Comparison of ENCODE assay signal across 12 cellular contexts in genomic region chr16:75247249-75247648, GRCh38. TPM values are rescaled to one million over a fixed set of nuclear protein-coding genes. Genes with fewer than 3 reads are reported as not detected.
DNase-seq lines count a peak whose midpoint lies in the region; ATAC-seq and TF ChIP-seq lines count a peak whose summit lies in the region.
"Had no signal": no experiment of that assay in that cellular context is flagged by ENCODE, and none has a peak within 500 bp of the region (broad histone marks: within the 10 kb centered on the region; RNA-seq: fewer than 3 reads in every experiment).

No MANE protein-coding gene starts in this region.

- H3K4me3 ChIP-seq in fibroblast of lung (replicated peaks in 1 of 4; ENCODE audit: control extremely low read depth in 1 of 4, insufficient read depth in 1 of 4, low read depth in 3 of 4, low read length in 4 of 4): peak overlapping the region in 1 of 4 experiments; percentile 11
- peak overlapping the region in 1 of 2 donors; percentile 3 for H3K4me3 ChIP-seq in tibial artery

- peak overlapping the region; percentile 56 for H3K4me2 ChIP-seq in fibroblast of lung (ENCODE audit: extremely low read depth, insufficient read depth, low read length)

- ATAC-seq in WTC11 (no peak), GM21619 (IDR thresholded peaks at IDR 0.05; ENCODE audit: unreplicated experiment) (no peak)

- H3K9me3 Mint-ChIP-seq in WTC11: no peaks in the 10 kb centered on the region
- no peaks in the 10 kb centered on the region for H3K9me3 Mint-ChIP-seq in neural crest cell

- POLR2A ChIA-PET in WTC11 (lab: Charles Lee): interaction anchor here (0.5 to 1.1 kb wide), 2 partner anchors 13 to 26 kb away, joined by 3 to 6 read pairs; no protein-coding TSS in a partner anchor

- peak overlapping the region; percentile 58 for H3K9ac ChIP-seq in fibroblast of lung (ENCODE audit: insufficient read depth, low read length)

- TF ChIP-seq CTCF in WTC11 (IDR thresholded peaks at IDR 0.05) (no peak), fibroblast of lung (conservative IDR thresholded peaks at IDR 0.05 in 1 of 2, IDR thresholded peaks at IDR 0.05 in 1 of 2; ENCODE audit: low read depth in 1 of 2, low read length in 2 of 2) (no peak), neural crest cell (conservative IDR thresholded peaks at IDR 0.05) (no peak), tibial artery (IDR thresholded peaks at IDR 0.05) (no peak)

- intact Hi-C loops in tibial artery (cut with DNase I; ENCODE audit: low total_unique reads): no loop called here

- no peak overlapping the region for H3K4me3 Mint-ChIP-seq in WTC11
- peak overlapping the region; percentile 78 for H3K4me3 Mint-ChIP-seq in neural crest cell

- H3K27ac Mint-ChIP-seq in WTC11 (peak overlapping the region; percentile 73), neural crest cell (ENCODE audit: unreplicated experiment) (no peak overlapping the region)

- no peak for DNase-seq in WTC11 (ENCODE audit: low spot score)
- no peak for DNase-seq in fibroblast of lung (ENCODE audit: low read depth in 2 of 2)
- DNase-seq in neural crest cell (ENCODE audit: low read depth, low spot score): no peak
- DNase-seq in tibial artery: no peak
- DNase-seq in kidney tubule cell (ENCODE audit: low spot score): no peak
- DNase-seq in GDM1 (lab: John Stamatoyannopoulos, UW): no peak
- no peak for DNase-seq in NCI-H1105 (lab: John Stamatoyannopoulos, UW)
- DNase-seq: activated CD4-positive, CD25-positive, alpha-beta regulatory T cell; activated naive CD4-positive, alpha-beta T cell; NCI-H1092 treated with DMSO at 0.1 percent for 48 hours; stimulated activated CD4-positive, alpha-beta T cell treated with anti-CD3 and anti-CD28 coated beads, Interleukin-4, amount 100 ng/mL, for 24 hours had no signal

- H3K27ac ChIP-seq in fibroblast of lung (ENCODE audit: insufficient read depth, low read length) (peak overlapping the region; percentile 97), tibial artery (peak overlapping the region; percentile 93 to 99)

- H2AFZ ChIP-seq in fibroblast of lung (ENCODE audit: low read length): no peak overlapping the region

- peaks cover 10% of the 10 kb centered on the region for H3K36me3 ChIP-seq in fibroblast of lung (ENCODE audit: control insufficient read depth, insufficient read depth, low read length)
- peaks cover 3 to 9% (median 7%) of the 10 kb centered on the region in 3 donors for H3K36me3 ChIP-seq in tibial artery

- no peaks in the 10 kb centered on the region for H3K27me3 ChIP-seq in fibroblast of lung (ENCODE audit: control insufficient read depth, insufficient read depth, low read length)
- H3K27me3 ChIP-seq in tibial artery: no peaks in the 10 kb centered on the region

- peaks cover 1% of the 10 kb centered on the region for H4K20me1 ChIP-seq in fibroblast of lung (ENCODE audit: control insufficient read depth, extremely low read depth, insufficient read depth, low read length)

- H3K4me1 ChIP-seq in fibroblast of lung (ENCODE audit: control insufficient read depth, extremely low read depth, insufficient read depth, low read length) (peaks cover 66% of the 10 kb centered on the region), tibial artery (peaks cover 5 to 88% (median 82%) of the 10 kb centered on the region in 4 donors)

- peaks cover 91% of the 10 kb centered on the region for H3K79me2 ChIP-seq in fibroblast of lung (ENCODE audit: control insufficient read depth, insufficient read depth, low read length)

- no peaks in the 10 kb centered on the region for H3K9me3 ChIP-seq in fibroblast of lung (ENCODE audit: control insufficient read depth, insufficient read depth, low read depth, low read length)
- no peaks in the 10 kb centered on the region for H3K9me3 ChIP-seq in tibial artery

- CTCF ChIA-PET in WTC11 (lab: Charles Lee): interaction anchor here (1.0 to 4.8 kb wide), 5 partner anchors 13 to 489 kb away, joined by 3 to 44 read pairs (median 3); no protein-coding TSS in a partner anchor

- H3K4me1 Mint-ChIP-seq in WTC11: peaks cover 69% of the 10 kb centered on the region
- H3K4me1 Mint-ChIP-seq in neural crest cell: peaks cover 71% of the 10 kb centered on the region

- H3K36me3 Mint-ChIP-seq in WTC11 (peaks cover 13% of the 10 kb centered on the region), neural crest cell (ENCODE audit: low read depth) (no peaks in the 10 kb centered on the region)

- no peaks in the 10 kb centered on the region for H3K27me3 Mint-ChIP-seq in WTC11 (ENCODE audit: low read depth)
- peaks cover 7% of the 10 kb centered on the region for H3K27me3 Mint-ChIP-seq in neural crest cell (ENCODE audit: low read depth)

TF ChIP-seq in WTC11, 78 proteins besides CTCF, POLR2A, EP300 and RAD21 (continues in another document):
- TF ChIP-seq GABPB1 (CRISPR knock-in tag; IDR thresholded peaks at IDR 0.05): no peak
- TF ChIP-seq AR (CRISPR knock-in tag; IDR thresholded peaks at IDR 0.05): no peak
- TF ChIP-seq ZNF219 (CRISPR knock-in tag; IDR thresholded peaks at IDR 0.05; ENCODE audit: borderline replicate concordance): no peak
- TF ChIP-seq E2F5 (CRISPR knock-in tag; IDR thresholded peaks at IDR 0.05): no peak
- no peak for TF ChIP-seq ZNF532 (CRISPR knock-in tag; IDR thresholded peaks at IDR 0.05; ENCODE audit: borderline replicate concordance)

RNA-seq across cellular contexts. Expression of gene BCAR1, which starts 4.2 kb away (rescaled TPM):
- total RNA-seq in WTC11 (2021): 87.3 to 95.6 TPM (median 88.6 TPM) in 3 replicates
- total RNA-seq in fibroblast of lung: 26.5 and 36.8 TPM in 2 replicates
- polyA plus RNA-seq in fibroblast of lung: 32.8 and 66.5 TPM in 2 replicates
- 68.9 and 146 TPM in 2 replicates for polyA plus RNA-seq in fibroblast of lung (2012)
- polyA minus RNA-seq in fibroblast of lung (ENCODE audit: low replicate concordance): 37.6 and 115 TPM in 2 replicates
- total RNA-seq in neural crest cell: 63.8 and 64.0 TPM in 2 replicates

RNA-seq across cellular contexts. Expression of gene CTRB1, which starts 28.5 kb away (rescaled TPM):
- total RNA-seq in WTC11 (2021) (3.9 to 5.7 TPM (median 5.7 TPM) in 3 replicates), fibroblast of lung (not detected in 2 replicates), neural crest cell (not detected in 2 replicates)
- polyA plus RNA-seq in fibroblast of lung: not detected in 2 replicates
- polyA plus RNA-seq in fibroblast of lung (2012): 0.40 TPM in 1 of 2 replicates, not detected in the other
- not detected in 2 replicates for polyA minus RNA-seq in fibroblast of lung (ENCODE audit: low replicate concordance)

RNA-seq across cellular contexts. Expression of gene CTRB2, which starts 40.3 kb away (rescaled TPM):
- 5.8 to 11.8 TPM (median 6.8 TPM) in 3 replicates for total RNA-seq in WTC11 (2021)
- total RNA-seq in fibroblast of lung: not detected in 2 replicates
- not detected in 2 replicates for polyA plus RNA-seq in fibroblast of lung
- polyA plus RNA-seq in fibroblast of lung (2012): 0.10 TPM in 1 of 2 replicates, not detected in the other
- not detected in 2 replicates for polyA minus RNA-seq in fibroblast of lung (ENCODE audit: low replicate concordance)
- not detected in 2 replicates for total RNA-seq in neural crest cell
